In the genomic region with DNA sequence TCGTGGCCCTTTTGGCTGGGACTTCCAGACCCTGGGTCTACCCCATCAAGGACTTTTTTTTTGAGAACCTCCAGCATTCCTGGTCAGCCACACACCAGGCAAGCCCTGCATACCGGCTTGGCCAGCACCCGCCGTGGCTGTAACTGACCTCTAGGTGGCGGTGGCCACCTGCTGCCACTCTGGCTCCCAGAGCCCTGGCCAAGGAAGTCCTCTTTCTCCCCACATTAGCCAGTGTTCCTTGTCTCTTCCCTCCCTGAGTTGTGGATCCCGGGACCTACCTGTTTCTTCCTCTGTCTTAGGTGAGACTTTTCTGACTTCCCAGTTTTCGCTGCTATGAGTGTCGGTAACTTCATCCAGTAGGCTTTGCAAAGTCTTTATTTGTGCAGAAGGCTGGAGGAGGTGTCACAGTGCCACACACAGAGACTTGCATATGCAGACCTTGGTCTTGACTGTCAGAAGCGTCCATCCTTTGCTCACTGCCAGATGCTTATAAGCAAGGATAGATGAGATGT, we compare ENCODE assay signal across 9 cellular contexts.
DNase-seq lines count a peak whose midpoint lies in the region; ATAC-seq, FAIRE-seq and TF ChIP-seq lines count a peak whose summit lies in the region.
"Had no signal": no experiment of that assay in that cellular context is flagged by ENCODE, and none has a peak within 500 bp of the region (broad histone marks: within the 10 kb centered on the region; RNA-seq: fewer than 3 reads in every experiment).

No MANE protein-coding gene starts in this region.

- H3K4me3 ChIP-seq in AG04450 (ENCODE audit: low read depth, low read length) (no peak overlapping the region), tibial nerve (no peak overlapping the region)

- POLR2A ChIA-PET in AG04450 (lab: Yijun Ruan, JAX) = no interaction called here
- POLR2A ChIA-PET in activated CD4-positive, alpha-beta memory T cell treated with anti-CD3 and anti-CD28 coated beads, Interleukin-2, amount 10 ng/mL, durations not matched to agents 7 days and 5 days (lab: Charles Lee) = no interaction called here

- H3K9me3 ChIP-seq in AG04450 (ENCODE audit: control insufficient read depth, insufficient read depth, low read length) = no peaks in the 10 kb centered on the region
- peaks cover 0 to 13% (median 0%) of the 10 kb centered on the region in 4 donors for H3K9me3 ChIP-seq in tibial nerve

- DNase-seq in AG04450 (ENCODE audit: low read depth, low spot score) (no peak), GM19239 (ENCODE audit: insufficient read length, low spot score) (peak; percentile 26), NCI-H2227 treated with DMSO at 0.1 percent for 48 hours (lab: John Stamatoyannopoulos, UW) (peak; percentile 20), fibroblast of gingiva (ENCODE audit: low read depth) (peak; percentile 34), naive B cell (no peak), tibial nerve (ENCODE audit: low spot score in 2 of 2) (peak in 1 of 2 donors; percentile 17)
- DNase-seq in activated CD4-positive, alpha-beta memory T cell treated with anti-CD3 and anti-CD28 coated beads, Interleukin-2, amount 10 ng/mL, durations not matched to agents 7 days and 5 days = peak; percentile 51

- ATAC-seq in naive B cell (ENCODE audit: low read depth in 2 of 2) = no peak
- ATAC-seq in GM19467 (IDR thresholded peaks at IDR 0.05; ENCODE audit: unreplicated experiment) = no peak
- ATAC-seq: effector memory CD8-positive, alpha-beta T cell had no signal

- no peaks in the 10 kb centered on the region for H3K9me3 Mint-ChIP-seq in activated CD4-positive, alpha-beta memory T cell treated with anti-CD3 and anti-CD28 coated beads, Interleukin-2, amount 10 ng/mL, durations not matched to agents 7 days and 5 days
- H3K9me3 Mint-ChIP-seq in naive B cell = peaks cover 0 to 6% (median 2%) of the 10 kb centered on the region in 7 donors
- H3K9me3 Mint-ChIP-seq: effector memory CD8-positive, alpha-beta T cell had no signal

- no peak for TF ChIP-seq POLR2A in tibial nerve (IDR thresholded peaks at IDR 0.05)

- no peak for TF ChIP-seq EP300 in tibial nerve (IDR thresholded peaks at IDR 0.05)

- peaks cover 0 to 3% (median 0%) of the 10 kb centered on the region in 4 donors for H3K4me1 ChIP-seq in tibial nerve

- H3K4me3 Mint-ChIP-seq in activated CD4-positive, alpha-beta memory T cell treated with anti-CD3 and anti-CD28 coated beads, Interleukin-2, amount 10 ng/mL, durations not matched to agents 7 days and 5 days = no peak overlapping the region
- H3K4me3 Mint-ChIP-seq in naive B cell = peak overlapping the region in 1 of 8 donors; percentile 16
- H3K4me3 Mint-ChIP-seq: effector memory CD8-positive, alpha-beta T cell had no signal

- CTCF ChIA-PET in AG04450 (lab: Charles Lee) = interaction anchor here (0.6 to 1.0 kb wide), 6 partner anchors 8 to 361 kb away, joined by 3 to 7 read pairs (median 3); no protein-coding TSS in a partner anchor
- CTCF ChIA-PET in activated CD4-positive, alpha-beta memory T cell treated with anti-CD3 and anti-CD28 coated beads, Interleukin-2, amount 10 ng/mL, durations not matched to agents 7 days and 5 days (lab: Charles Lee) = interaction anchor here (1.1 kb wide), 1 partner anchor 363 kb away, joined by 3 read pairs; no protein-coding TSS in a partner anchor

- no peaks in the 10 kb centered on the region for H3K27me3 Mint-ChIP-seq in activated CD4-positive, alpha-beta memory T cell treated with anti-CD3 and anti-CD28 coated beads, Interleukin-2, amount 10 ng/mL, durations not matched to agents 7 days and 5 days
- H3K27me3 Mint-ChIP-seq in naive B cell = no peaks in the 10 kb centered on the region
- H3K27me3 Mint-ChIP-seq: effector memory CD8-positive, alpha-beta T cell had no signal

- H3K36me3 Mint-ChIP-seq in activated CD4-positive, alpha-beta memory T cell treated with anti-CD3 and anti-CD28 coated beads, Interleukin-2, amount 10 ng/mL, durations not matched to agents 7 days and 5 days (ENCODE audit: low read depth) = no peaks in the 10 kb centered on the region
- peaks cover 16 to 17% of the 10 kb centered on the region in 2 donors for H3K36me3 Mint-ChIP-seq in naive B cell

- no peak for FAIRE-seq in GM19239 (lab: Jason Lieb, UNC)

- peaks cover 16% of the 10 kb centered on the region for H3K4me1 Mint-ChIP-seq in activated CD4-positive, alpha-beta memory T cell treated with anti-CD3 and anti-CD28 coated beads, Interleukin-2, amount 10 ng/mL, durations not matched to agents 7 days and 5 days
- peaks cover 61 to 79% (median 75%) of the 10 kb centered on the region in 3 donors for H3K4me1 Mint-ChIP-seq in naive B cell

- no peaks in the 10 kb centered on the region for H3K36me3 ChIP-seq in tibial nerve

- H3K27me3 ChIP-seq in AG04450 (ENCODE audit: control insufficient read depth, insufficient read depth, low read length) (peaks cover 2% of the 10 kb centered on the region), tibial nerve (no peaks in the 10 kb centered on the region)

- no peak overlapping the region for H3K27ac Mint-ChIP-seq in activated CD4-positive, alpha-beta memory T cell treated with anti-CD3 and anti-CD28 coated beads, Interleukin-2, amount 10 ng/mL, durations not matched to agents 7 days and 5 days
- peak overlapping the region in 4 of 6 donors; percentile 16 to 67 (median 34) for H3K27ac Mint-ChIP-seq in naive B cell

- WGBS in tibial nerve, 2 donors = 37 to 39% methylated on average over 9 of the region's 9 CpGs

- no peak overlapping the region for H3K27ac ChIP-seq in AG04450 (ENCODE audit: low read depth, low read length)
- no peak overlapping the region for H3K27ac ChIP-seq in tibial nerve

- TF ChIP-seq CTCF in AG04450 (IDR thresholded peaks at IDR 0.05; ENCODE audit: low read depth, low read length) (peak; percentile 94), tibial nerve (IDR thresholded peaks at IDR 0.05) (peak; percentile 66 to 80 (median 77))

Comparison
In these comparisons a context has a peak if more than half of its experiments do, and no peak if none do; other contexts are left out.
1. DNase-seq: peak in GM19239 (single experiment), NCI-H2227 treated with DMSO at 0.1 percent for 48 hours (single experiment), activated CD4-positive, alpha-beta memory T cell treated with anti-CD3 and anti-CD28 coated beads, Interleukin-2, amount 10 ng/mL, durations not matched to agents 7 days and 5 days (single experiment) and fibroblast of gingiva (single experiment); none in AG04450 (single experiment) and naive B cell (single experiment).